19 cellular contexts compared by ENCODE assay signal in the genomic region with DNA sequence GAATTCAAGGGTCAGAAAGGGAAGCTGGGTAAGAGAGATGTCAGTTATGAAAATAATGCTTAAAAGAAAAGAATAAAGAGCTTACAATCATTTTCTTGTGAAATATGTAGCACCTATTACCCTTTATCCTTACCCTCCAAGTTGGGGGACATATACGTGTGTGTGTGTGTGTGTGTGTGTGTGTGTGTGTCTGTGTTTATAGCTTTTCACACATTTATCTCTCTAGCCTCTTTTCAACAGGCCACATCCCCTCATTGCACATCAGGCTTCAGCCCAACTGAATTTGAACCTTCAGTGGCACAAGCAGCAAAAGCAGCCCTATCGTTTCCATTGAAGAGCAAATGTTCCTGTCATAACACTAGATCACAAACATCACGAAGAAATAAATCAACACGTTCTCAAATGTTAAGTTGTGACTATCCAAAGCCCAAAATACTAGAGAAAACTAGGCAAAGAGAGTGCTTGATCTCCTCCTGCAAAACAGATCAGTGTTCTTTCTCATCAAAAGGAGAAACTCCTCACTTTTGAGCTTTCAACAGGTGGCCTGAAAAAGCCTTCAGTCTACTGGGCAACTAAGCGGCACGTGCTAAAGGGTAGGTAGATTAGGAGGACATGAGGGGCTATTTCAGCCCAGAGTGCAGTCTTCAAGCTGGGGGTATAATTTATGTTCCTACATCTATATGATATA.
"Had no signal": no experiment of that assay in that cellular context is flagged by ENCODE, and none has a peak within 500 bp of the region (broad histone marks: within the 10 kb centered on the region; RNA-seq: fewer than 3 reads in every experiment).

No MANE protein-coding gene starts in this region.

- H3K27me3 ChIP-seq: breast epithelium, gastrocnemius medialis, heart right ventricle, pancreas, testis had no signal

- ATAC-seq: activated T-cell treated with anti-CD3 and anti-CD28 coated beads, Interleukin-2, amount 50 U/mL, for 72 hours; esophagus mucosa; heart right ventricle; pancreas; stimulated activated naive CD8-positive, alpha-beta T cell treated with anti-CD3 and anti-CD28 coated beads, Interleukin-15, amount 100 ng/mL, for 72 hours; T-cell had no signal

- H3K36me3 ChIP-seq: breast epithelium, gastrocnemius medialis, heart right ventricle, left ventricle myocardium inferior, pancreas had no signal

- H3K4me1 ChIP-seq: breast epithelium, heart right ventricle, left ventricle myocardium inferior, pancreas, testis had no signal

- H3K9me3 ChIP-seq: breast epithelium, gastrocnemius medialis, heart right ventricle, left ventricle myocardium inferior, pancreas, testis had no signal

- FAIRE-seq: astrocyte, pancreas had no signal

- H3K4me3 ChIP-seq: breast epithelium, gastrocnemius medialis, heart right ventricle, left ventricle myocardium inferior, pancreas, smooth muscle cell, testis had no signal

- H3K27ac ChIP-seq: heart right ventricle, left ventricle myocardium inferior, pancreas, testis had no signal

- DNase-seq: activated CD4-positive, alpha-beta T cell treated with anti-CD3 and anti-CD28 coated beads, Interleukin-2, amount 50 U/mL, for 4 hours; activated effector memory CD4-positive, alpha-beta T cell treated with anti-CD3 and anti-CD28 coated beads, Interleukin-2, amount 50 U/mL, for 16 hours; activated naive CD4-positive, alpha-beta T cell treated with anti-CD3 and anti-CD28 coated beads, Interleukin-2, amount 50 U/mL, for 16 hours; activated T-cell treated with anti-CD3 and anti-CD28 coated beads, Interleukin-2, amount 50 U/mL, for 72 hours; effector CD8-positive, alpha-beta T cell; gastrocnemius medialis; heart right ventricle; kidney glomerular epithelial cell; left ventricle myocardium inferior; mammary epithelial cell; pancreas; stimulated activated CD4-positive, alpha-beta T cell treated with anti-CD3 and anti-CD28 coated beads, Interleukin-4, amount 100 ng/mL, for 1 hour; stimulated activated naive CD8-positive, alpha-beta T cell treated with anti-CD3 and anti-CD28 coated beads, Interleukin-15, amount 100 ng/mL, for 72 hours; T-cell; testis had no signal
